4 cellular contexts compared by ENCODE assay signal in genomic region chr2:31644551-31644950, GRCh38.
TF ChIP-seq lines count a peak whose summit lies in the region.

No MANE protein-coding gene starts in this region.

TF ChIP-seq in HepG2, 621 proteins besides CTCF, POLR2A, EP300 and RAD21:
- TF ChIP-seq ATF7 (IDR thresholded peaks at IDR 0.05) (peak; percentile 79), ATF7 (CRISPR knock-in tag; IDR thresholded peaks at IDR 0.05) (no peak), CEBPB (IDR thresholded peaks at IDR 0.05; ENCODE audit: borderline replicate concordance, low read depth, low read length) (peak; percentile 67; the same call in 1 of the 2 replicates), HNF4G (IDR thresholded peaks at IDR 0.05; ENCODE audit: borderline replicate concordance, low read depth, low read length) (no peak), HNF4G (CRISPR knock-in tag; IDR thresholded peaks at IDR 0.05; ENCODE audit: borderline replicate concordance, low read depth) (no peak), ZBTB20 (CRISPR knock-in tag; IDR thresholded peaks at IDR 0.05; ENCODE audit: borderline replicate concordance, low read depth) (no peak)

TF ChIP-seq in IMR-90, 13 proteins besides CTCF, POLR2A, EP300 and RAD21:
- no peak for TF ChIP-seq MAZ (IDR thresholded peaks at IDR 0.05; ENCODE audit: borderline replicate concordance, low read depth, low read length)
- TF ChIP-seq CEBPB (IDR thresholded peaks at IDR 0.05; ENCODE audit: low read depth, low read length): 0 out of 2 replicates have a peak, but pooled peaks have one; percentile 23
TF ChIP-seq in IMR-90: peak in this region for 1.

TF ChIP-seq in WTC11, 78 proteins besides CTCF, POLR2A, EP300 and RAD21 (continues in another document):
- no peak for TF ChIP-seq AR (CRISPR knock-in tag; IDR thresholded peaks at IDR 0.05)
- TF ChIP-seq E2F5 (CRISPR knock-in tag; IDR thresholded peaks at IDR 0.05): no peak
- TF ChIP-seq ZNF219 (CRISPR knock-in tag; IDR thresholded peaks at IDR 0.05; ENCODE audit: borderline replicate concordance): no peak
- TF ChIP-seq CDX4 (CRISPR knock-in tag; IDR thresholded peaks at IDR 0.05; ENCODE audit: borderline replicate concordance): no peak
- no peak for TF ChIP-seq MYBL2 (CRISPR knock-in tag; IDR thresholded peaks at IDR 0.05)
- no peak for TF ChIP-seq ZSCAN18 (CRISPR knock-in tag; IDR thresholded peaks at IDR 0.05)
- no peak for TF ChIP-seq ZNF512 (CRISPR knock-in tag; IDR thresholded peaks at IDR 0.05; ENCODE audit: borderline replicate concordance)
- no peak for TF ChIP-seq HMGXB4 (CRISPR knock-in tag; IDR thresholded peaks at IDR 0.05)
- TF ChIP-seq ZNF317 (CRISPR knock-in tag; IDR thresholded peaks at IDR 0.05; ENCODE audit: borderline replicate concordance, low read depth): no peak
- TF ChIP-seq TEAD1 (CRISPR knock-in tag; IDR thresholded peaks at IDR 0.05): no peak
- TF ChIP-seq FOXP1 (CRISPR knock-in tag; IDR thresholded peaks at IDR 0.05; ENCODE audit: borderline replicate concordance): no peak
- no peak for TF ChIP-seq OVOL2 (CRISPR knock-in tag; IDR thresholded peaks at IDR 0.05; ENCODE audit: borderline replicate concordance)
- TF ChIP-seq TEAD4 (CRISPR knock-in tag; IDR thresholded peaks at IDR 0.05): no peak
- TF ChIP-seq HMGA2 (CRISPR knock-in tag; IDR thresholded peaks at IDR 0.05): no peak
- no peak for TF ChIP-seq ZNF396 (CRISPR knock-in tag; IDR thresholded peaks at IDR 0.05; ENCODE audit: borderline replicate concordance)
- no peak for TF ChIP-seq CREM (CRISPR knock-in tag; IDR thresholded peaks at IDR 0.05)

TF ChIP-seq in K562, 482 proteins besides CTCF, POLR2A, EP300 and RAD21:
- TF ChIP-seq CEBPB (tag; IDR thresholded peaks at IDR 0.05) (peak; percentile 43), NR0B1 (IDR thresholded peaks at IDR 0.05; ENCODE audit: partially characterized antibody) (no peak), PTTG1 (tag; IDR thresholded peaks at IDR 0.05; ENCODE audit: low read depth) (no peak), ATF3 (IDR thresholded peaks at IDR 0.05) (peak; percentile 69), ATF3 (CRISPR knock-in tag; conservative IDR thresholded peaks at IDR 0.05) (no peak), HMG20B (CRISPR knock-in tag; IDR thresholded peaks at IDR 0.05) (no peak), JUND (IDR thresholded peaks at IDR 0.05; ENCODE audit: borderline replicate concordance, low read depth, low read length) (no peak), JUND (tag; IDR thresholded peaks at IDR 0.05; ENCODE audit: borderline replicate concordance, low read depth, low read length) (no peak), HDAC1 (IDR thresholded peaks at IDR 0.05) (no peak), CEBPG (CRISPR knock-in tag; IDR thresholded peaks at IDR 0.05) (no peak), CEBPG (tag; conservative IDR thresholded peaks at IDR 0.05 in 1 of 2, IDR thresholded peaks at IDR 0.05 in 1 of 2) (peak; percentile 19 to 74; a peak in 2 of 4 replicates)
